Comparison of ENCODE assay signal across 26 cellular contexts in the genomic region with DNA sequence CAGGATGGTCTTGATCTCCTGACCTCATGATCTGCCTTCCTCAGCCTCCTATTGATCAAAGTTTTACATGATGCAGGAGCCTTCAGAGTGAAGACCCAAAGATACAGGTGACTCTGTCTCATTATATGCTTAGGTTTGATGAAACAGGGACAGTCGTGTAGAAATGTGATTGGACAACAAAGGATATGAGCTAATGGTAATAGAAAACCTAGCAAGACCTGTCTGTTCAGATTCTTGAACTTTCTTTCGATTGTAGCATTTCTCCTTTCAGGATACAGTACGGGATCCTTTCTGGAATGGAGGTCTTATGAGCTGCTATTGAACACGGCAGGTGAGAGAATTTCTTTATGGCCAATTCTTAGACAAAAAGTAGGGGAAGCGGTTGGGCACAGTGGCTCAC. TPM values are rescaled to one million over a fixed set of nuclear protein-coding genes. Genes with fewer than 3 reads are reported as not detected.
DNase-seq lines count a peak whose midpoint lies in the region; ATAC-seq, FAIRE-seq and TF ChIP-seq lines count a peak whose summit lies in the region.
"Had no signal": no experiment of that assay in that cellular context is flagged by ENCODE, and none has a peak within 500 bp of the region (broad histone marks: within the 10 kb centered on the region; RNA-seq: fewer than 3 reads in every experiment).

A gene with protein sequence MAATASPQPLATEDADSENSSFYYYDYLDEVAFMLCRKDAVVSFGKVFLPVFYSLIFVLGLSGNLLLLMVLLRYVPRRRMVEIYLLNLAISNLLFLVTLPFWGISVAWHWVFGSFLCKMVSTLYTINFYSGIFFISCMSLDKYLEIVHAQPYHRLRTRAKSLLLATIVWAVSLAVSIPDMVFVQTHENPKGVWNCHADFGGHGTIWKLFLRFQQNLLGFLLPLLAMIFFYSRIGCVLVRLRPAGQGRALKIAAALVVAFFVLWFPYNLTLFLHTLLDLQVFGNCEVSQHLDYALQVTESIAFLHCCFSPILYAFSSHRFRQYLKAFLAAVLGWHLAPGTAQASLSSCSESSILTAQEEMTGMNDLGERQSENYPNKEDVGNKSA (plus strand): TSS at position 244 of the 400 bp plus-strand sequence. CDS start 55,058 bp downstream, outside the sequence.

- H2AFZ ChIP-seq in HepG2 (ENCODE audit: low read length) (no peak within 1 kb of the TSS), osteoblast (ENCODE audit: low read length) (no peak within 1 kb of the TSS)

- H3K4me3 ChIP-seq in right lobe of liver (no peak within 1 kb of the TSS), HepG2 (replicated peaks in 1 of 3; ENCODE audit: insufficient read depth in 1 of 3, low read depth in 2 of 3, low read length in 3 of 3) (no peak within 1 kb of the TSS), mesendoderm (ENCODE audit: low read length) (no peak within 1 kb of the TSS), osteoblast (ENCODE audit: insufficient read depth, low read length) (no peak within 1 kb of the TSS)
- H3K4me3 ChIP-seq in CD8-positive, alpha-beta T cell (ENCODE audit: low read depth, low read length), result no peak within 1 kb of the TSS
- H3K4me3 ChIP-seq: BLaER1 treated with 17β-estradiol and CSF1 and Interleukin-3, amounts not matched to agents 10 nM and 100 nM had no signal

- intact Hi-C loops in right lobe of liver (cut with DNase I), result no loop called here
- intact Hi-C loops in HepG2 (cut with micrococcal nuclease; ENCODE audit: unreplicated experiment), result no loop called here
- intact Hi-C loops in sciatic nerve (cut with DNase I), result no loop called here
- intact Hi-C loops in CD8-positive, alpha-beta T cell (cut with DNase I, micrococcal nuclease), result loop anchor here (10.0 kb wide), 4 partner anchors 224 to 844 kb away; partner anchors contain the start of genes ANO10 (in 1 of the 2), SEC22C (in 1 of the 2) and ULK4 (in 1 of the 2)

- peaks cover under 1% of the 10 kb centered on the region for H3K79me2 ChIP-seq in HepG2 (ENCODE audit: insufficient read depth, low read length)
- peaks cover under 1% of the 10 kb centered on the region for H3K79me2 ChIP-seq in mesendoderm (ENCODE audit: control insufficient read depth, insufficient read depth, low read length)
- no peaks in the 10 kb centered on the region for H3K79me2 ChIP-seq in osteoblast (ENCODE audit: insufficient read depth, low read length)

- no peaks in the 10 kb centered on the region for H3K79me1 ChIP-seq in mesendoderm (ENCODE audit: low read length)

- WGBS in right lobe of liver (ENCODE audit: insufficient coverage, low coverage, low lambda C conversion rate, missing lambda C conversion rate), result 91% methylated on average over 5 of the region's 5 CpGs
- WGBS in HepG2 (ENCODE audit: low lambda C conversion rate), result 92% methylated on average over 5 of the region's 5 CpGs
- whole genome bisulfite sequencing in mesendoderm (ENCODE audit: extremely low coverage, insufficient coverage, low lambda C conversion rate), result no CpG with 5 or more reads among the region's 5 CpGs

- H3K23ac ChIP-seq in mesendoderm (ENCODE audit: low read length), result no peak within 1 kb of the TSS

- H3K36me3 ChIP-seq in right lobe of liver, result no peaks in the 10 kb centered on the region
- H3K36me3 ChIP-seq in HepG2 (replicated peaks in 1 of 2; ENCODE audit: control insufficient read depth in 1 of 2, insufficient read depth in 2 of 2, low read length in 2 of 2), result no peaks in the 10 kb centered on the region
- H3K36me3 ChIP-seq in mesendoderm (ENCODE audit: control insufficient read depth, insufficient read depth, low read length), result no peaks in the 10 kb centered on the region
- H3K36me3 ChIP-seq in CD8-positive, alpha-beta T cell (ENCODE audit: insufficient read depth, low read length), result no peaks in the 10 kb centered on the region
- H3K36me3 ChIP-seq in osteoblast (ENCODE audit: insufficient read depth, low read length), result no peaks in the 10 kb centered on the region
- H3K36me3 ChIP-seq: BLaER1 treated with 17β-estradiol and CSF1 and Interleukin-3, amounts not matched to agents 10 nM and 100 nM had no signal

- no peak for ATAC-seq in right lobe of liver
- ATAC-seq in HepG2, result no peak
- ATAC-seq in sciatic nerve, result no peak
- ATAC-seq in CD8-positive, alpha-beta T cell, result no peak
- ATAC-seq: Right ventricle myocardium inferior had no signal

- no peak for FAIRE-seq in HepG2 (lab: Jason Lieb, UNC)
- FAIRE-seq: G401.6, GM12892 had no signal

- H3K27me3 Mint-ChIP-seq in CD8-positive, alpha-beta T cell (ENCODE audit: low read depth), result peaks cover 4% of the 10 kb centered on the region

- TF ChIP-seq POLR2A in right lobe of liver (IDR thresholded peaks at IDR 0.05) (no peak), HepG2 (IDR thresholded peaks at IDR 0.05; ENCODE audit: insufficient read depth in 1 of 2, low read depth in 2 of 2, low read length in 2 of 2) (no peak)

- no peak within 1 kb of the TSS for H2BK5ac ChIP-seq in mesendoderm (ENCODE audit: low read length)

- H3K9me3 ChIP-seq in right lobe of liver (no peaks in the 10 kb centered on the region), HepG2 (ENCODE audit: low read length) (no peaks in the 10 kb centered on the region), osteoblast (ENCODE audit: low read depth, low read length) (no peaks in the 10 kb centered on the region)
- no peaks in the 10 kb centered on the region for H3K9me3 ChIP-seq in CD8-positive, alpha-beta T cell (ENCODE audit: low read length)
- H3K9me3 ChIP-seq: BLaER1 treated with 17β-estradiol and CSF1 and Interleukin-3, amounts not matched to agents 10 nM and 100 nM had no signal

- no peaks in the 10 kb centered on the region for H3K9me3 Mint-ChIP-seq in CD8-positive, alpha-beta T cell
- H3K9me3 Mint-ChIP-seq: CD4-positive, alpha-beta memory T cell; H9; HFFc6; IgD-negative memory B cell had no signal

- H3K27me3 ChIP-seq in right lobe of liver (no peaks in the 10 kb centered on the region), HepG2 (ENCODE audit: control insufficient read depth in 1 of 2, insufficient read depth in 2 of 2, low read length in 2 of 2) (no peaks in the 10 kb centered on the region; a peak in 1 of 5 replicates), mesendoderm (ENCODE audit: insufficient read depth, low read length, poor library complexity) (no peaks in the 10 kb centered on the region), osteoblast (ENCODE audit: insufficient read depth, low read length) (peaks cover 9% of the 10 kb centered on the region)
- no peaks in the 10 kb centered on the region for H3K27me3 ChIP-seq in CD8-positive, alpha-beta T cell (ENCODE audit: insufficient read depth, low read length)
- H3K27me3 ChIP-seq: BLaER1 treated with 17β-estradiol and CSF1 and Interleukin-3, amounts not matched to agents 10 nM and 100 nM had no signal

- CTCF ChIA-PET in HepG2 (lab: Yijun Ruan, JAX; ENCODE audit: low intra/inter-chr PET ratio, low total read pairs), result no interaction called here
- CTCF ChIA-PET in CD8-positive, alpha-beta T cell (lab: Charles Lee), result no interaction called here

- peak within 1 kb of the TSS; percentile 75 for H2BK15ac ChIP-seq in mesendoderm (replicated peaks; ENCODE audit: low read depth)

- no peak for TF ChIP-seq RAD21 in HepG2 (CRISPR knock-in tag; IDR thresholded peaks at IDR 0.05)

- H2AK5ac ChIP-seq in mesendoderm (ENCODE audit: low read length), result no peak within 1 kb of the TSS

- H3K4me1 ChIP-seq in right lobe of liver (peaks cover 0 to 7% (median 0%) of the 10 kb centered on the region in 4 donors), HepG2 (ENCODE audit: insufficient read depth, low read length) (peaks cover 53% of the 10 kb centered on the region), mesendoderm (ENCODE audit: control insufficient read depth, low read depth, low read length) (peaks cover 2% of the 10 kb centered on the region), osteoblast (ENCODE audit: insufficient read depth, low read length) (peaks cover 9% of the 10 kb centered on the region)
- H3K4me1 ChIP-seq in CD8-positive, alpha-beta T cell (ENCODE audit: insufficient read depth, low read length), result peaks cover 9% of the 10 kb centered on the region

- TF ChIP-seq EP300 in HepG2 (IDR thresholded peaks at IDR 0.05; ENCODE audit: low read depth in 2 of 2, low read length in 2 of 2) (no peak), HepG2 (CRISPR knock-in tag; IDR thresholded peaks at IDR 0.05; ENCODE audit: borderline replicate concordance) (no peak)

- no TSS peak for BruUV-seq in HepG2 (replicated peaks; lab: Mats Ljungman, UMichigan)

- DNase-seq in right lobe of liver (no peak), HepG2 (ENCODE audit: low spot score) (no peak), mesendoderm (no peak), sciatic nerve (ENCODE audit: low spot score) (no peak), NCI-H526 (lab: John Stamatoyannopoulos, UW) (no peak), osteoblast (ENCODE audit: insufficient read length, low spot score, missing footprints) (no peak), NCI-H69 (lab: John Stamatoyannopoulos, UW) (no peak)
- DNase-seq in CD8-positive, alpha-beta T cell, result no peak
- DNase-seq: Calu3; CD4-positive, alpha-beta memory T cell; DMS153; H9; HFFc6; Karpas-422; MV-4-11; NCI-H1105 treated with DMSO at 0.1 percent for 48 hours; NCI-H2029 treated with DMSO at 0.1 percent for 48 hours; NCI-H226; NCI-H510A treated with DMSO at 0.1 percent for 48 hours had no signal

- no peak within 1 kb of the TSS for H4K8ac ChIP-seq in mesendoderm (ENCODE audit: low read depth, low read length)

- in situ Hi-C loops in HepG2 (cut with HindIII; ENCODE audit: extremely low pct_ligation_motif_present, low pct_unique_long_range_greater_than_20kb), result no loop called here

- TF ChIP-seq CTCF in right lobe of liver (IDR thresholded peaks at IDR 0.05), result no peak
- no peak for TF ChIP-seq CTCF in HepG2 (CRISPR knock-in tag; IDR thresholded peaks at IDR 0.05)
- no peak for TF ChIP-seq CTCF in CD8-positive, alpha-beta T cell (IDR thresholded peaks at IDR 0.05)
- TF ChIP-seq CTCF in osteoblast (IDR thresholded peaks at IDR 0.05; ENCODE audit: extremely low read depth, low read depth, low read length), result no peak

- H3K18ac ChIP-seq in mesendoderm (ENCODE audit: low read length), result no peak within 1 kb of the TSS

- H3K56ac ChIP-seq in mesendoderm (ENCODE audit: low read length), result no peak within 1 kb of the TSS

- no peaks in the 10 kb centered on the region for H4K20me1 ChIP-seq in HepG2 (ENCODE audit: insufficient read depth, low read length)
- no peaks in the 10 kb centered on the region for H4K20me1 ChIP-seq in osteoblast (ENCODE audit: insufficient read depth, low read length)
- H4K20me1 ChIP-seq: BLaER1 treated with 17β-estradiol and CSF1 and Interleukin-3, amounts not matched to agents 10 nM and 100 nM had no signal

- POLR2A ChIA-PET in HepG2 (lab: Yijun Ruan, JAX), result interaction anchor here (1.7 kb wide), 1 partner anchor 10 kb away, joined by 4 read pairs; no protein-coding TSS in a partner anchor
- POLR2A ChIA-PET in CD8-positive, alpha-beta T cell (lab: Charles Lee), result no interaction called here

- no peak within 1 kb of the TSS for H3K27ac ChIP-seq in right lobe of liver
- H3K27ac ChIP-seq in HepG2 (ENCODE audit: extremely low read length, insufficient read depth, low read length), result no peak within 1 kb of the TSS
- no peak within 1 kb of the TSS for H3K27ac ChIP-seq in mesendoderm (ENCODE audit: low read depth, low read length)
- no peak within 1 kb of the TSS for H3K27ac ChIP-seq in CD8-positive, alpha-beta T cell (ENCODE audit: low read depth, low read length)
- no peak within 1 kb of the TSS for H3K27ac ChIP-seq in osteoblast (ENCODE audit: low read depth, low read length)
- H3K27ac ChIP-seq: 22Rv1; BLaER1 treated with 17β-estradiol and CSF1 and Interleukin-3, amounts not matched to agents 10 nM and 100 nM had no signal

- H3K4me3 Mint-ChIP-seq in CD8-positive, alpha-beta T cell, result no peak within 1 kb of the TSS
- H3K4me3 Mint-ChIP-seq: CD4-positive, alpha-beta memory T cell; H9; HFFc6 had no signal

- no peak within 1 kb of the TSS for H4K5ac ChIP-seq in mesendoderm (ENCODE audit: low read length)

- H3K9ac ChIP-seq in HepG2 (ENCODE audit: insufficient read depth, low read depth, low read length) (no peak within 1 kb of the TSS), mesendoderm (ENCODE audit: low read length) (no peak within 1 kb of the TSS)
- H3K9ac ChIP-seq: BLaER1 treated with 17β-estradiol and CSF1 and Interleukin-3, amounts not matched to agents 10 nM and 100 nM had no signal

- no peak within 1 kb of the TSS for H3K4me2 ChIP-seq in HepG2 (ENCODE audit: low read depth, low read length)
- H3K4me2 ChIP-seq in mesendoderm (ENCODE audit: low read length), result no peak within 1 kb of the TSS
- no peak within 1 kb of the TSS for H3K4me2 ChIP-seq in osteoblast (ENCODE audit: insufficient read depth, low read length)
- H3K4me2 ChIP-seq: BLaER1 treated with 17β-estradiol and CSF1 and Interleukin-3, amounts not matched to agents 10 nM and 100 nM had no signal

- no peak within 1 kb of the TSS for H2BK120ac ChIP-seq in mesendoderm (ENCODE audit: low read depth, low read length)

- no peak within 1 kb of the TSS for H3K27ac Mint-ChIP-seq in CD8-positive, alpha-beta T cell
- H3K27ac Mint-ChIP-seq: H9, HFFc6, IgD-negative memory B cell had no signal

- no peak within 1 kb of the TSS for H3K4ac ChIP-seq in mesendoderm (ENCODE audit: low read depth, low read length)

- peaks cover 8% of the 10 kb centered on the region for H3K4me1 Mint-ChIP-seq in CD8-positive, alpha-beta T cell (ENCODE audit: low read depth)

- peaks cover 2% of the 10 kb centered on the region for H3K36me3 Mint-ChIP-seq in CD8-positive, alpha-beta T cell
- H3K36me3 Mint-ChIP-seq: IgD-negative memory B cell had no signal

RNA-seq across cellular contexts. Expression of the gene that starts here (rescaled TPM):
- total RNA-seq in right lobe of liver, result 10 to 100 TPM; 17.0 to 36.1 (median 23.0) TPM
- total RNA-seq in HepG2 (2016; rRNA removed; fragmentation: Illumina TruSeq; extraction: Trizol), result 1.1 TPM in 2 replicates
- 0.62 and 2.0 TPM in 2 replicates for total RNA-seq in HepG2 (2016; cell fraction: cytosol; rRNA removed; fragmentation: Illumina TruSeq; extraction: Trizol; ENCODE audit: low read depth)
- 0.64 and 0.71 TPM in 2 replicates for total RNA-seq in HepG2 (2016; cell fraction: insoluble cytoplasmic fraction; rRNA removed; fragmentation: Illumina TruSeq; extraction: Trizol)
- total RNA-seq in HepG2 (2016; cell fraction: membrane; rRNA removed; fragmentation: Illumina TruSeq; extraction: Trizol), result 1.1 and 1.2 TPM in 2 replicates
- 1.1 and 2.7 TPM in 2 replicates for total RNA-seq in HepG2 (2016; cell fraction: nucleus; rRNA removed; fragmentation: Illumina TruSeq; extraction: Trizol)
- polyA plus RNA-seq in HepG2 (2011; rRNA removed), result 1.9 and 2.6 TPM in 2 replicates
- 0.87 and 1.3 TPM in 2 replicates for polyA plus RNA-seq in HepG2 (2011; cell fraction: cytosol; rRNA removed)
- 1.9 and 2.1 TPM in 2 replicates for polyA plus RNA-seq in HepG2 (2011; cell fraction: nucleus; rRNA removed)
- polyA plus RNA-seq in HepG2 (2012), result 1.4 and 1.8 TPM in 2 replicates
- 0.19 and 0.42 TPM in 2 replicates for polyA plus RNA-seq in HepG2 (2016; cell fraction: cytosol; fragmentation: Illumina TruSeq; extraction: Trizol; ENCODE audit: low read depth)
- 0.44 and 0.74 TPM in 2 replicates for polyA plus RNA-seq in HepG2 (2016; cell fraction: insoluble cytoplasmic fraction; fragmentation: Illumina TruSeq; extraction: Trizol; ENCODE audit: low read depth)
- polyA plus RNA-seq in HepG2 (2016; cell fraction: membrane; fragmentation: Illumina TruSeq; extraction: Trizol; ENCODE audit: low read depth), result 0.29 and 0.34 TPM in 2 replicates
- 0.83 and 1.5 TPM in 2 replicates for polyA plus RNA-seq in HepG2 (2016; cell fraction: nucleus; fragmentation: Illumina TruSeq; extraction: Trizol; ENCODE audit: insufficient read depth, low read depth)
- 0.05 and 6.0 TPM in 2 replicates for polyA minus RNA-seq in HepG2 (2011; rRNA and poly(A)+ RNA removed; ENCODE audit: low replicate concordance)
- 3.0 and 3.5 TPM in 2 replicates for polyA minus RNA-seq in HepG2 (2011; cell fraction: cytosol; rRNA and poly(A)+ RNA removed)
- polyA minus RNA-seq in HepG2 (2011; cell fraction: nucleus; rRNA and poly(A)+ RNA removed), result 3.5 and 6.0 TPM in 2 replicates
- polyA plus RNA-seq in mesendoderm (2013, experiment 1 of 2), result 0.27 TPM
- 0.27 TPM for polyA plus RNA-seq in mesendoderm (2013, experiment 2 of 2)
- 19.0 TPM for total RNA-seq in sciatic nerve
- under 1 TPM in 1 of 2 experiments, not detected in 1; 0.44 TPM for total RNA-seq in CD8-positive, alpha-beta T cell
- total RNA-seq in osteoblast, result under 0.01 TPM in 1 of 2 replicates, not detected in the other
- total RNA-seq: H9, SK-MEL-5 had no signal
- polyA plus RNA-seq: CD4-positive, alpha-beta memory T cell; IgD-negative memory B cell had no signal

Comparison
In these comparisons a context has a peak if more than half of its experiments do, and no peak if none do; other contexts are left out.
1. intact Hi-C loops: an anchor here in CD8-positive, alpha-beta T cell (10.0 kb wide); none called in right lobe of liver, HepG2 and sciatic nerve.